14 cellular contexts compared by ENCODE assay signal in genomic region chr9:77384406-77384805, GRCh38.
DNase-seq lines count a peak whose midpoint lies in the region; ATAC-seq and TF ChIP-seq lines count a peak whose summit lies in the region.
"Had no signal": no experiment of that assay in that cellular context is flagged by ENCODE, and none has a peak within 500 bp of the region (broad histone marks: within the 10 kb centered on the region; RNA-seq: fewer than 3 reads in every experiment).

No MANE protein-coding gene starts in this region.

- TF ChIP-seq CTCF in PC-3 (conservative IDR thresholded peaks at IDR 0.05; ENCODE audit: low read depth, low read length) (no peak), epithelial cell of esophagus (IDR thresholded peaks at IDR 0.05; ENCODE audit: insufficient read depth, low read depth, low read length, missing control alignments) (no peak), retinal pigment epithelial cell (conservative IDR thresholded peaks at IDR 0.05; ENCODE audit: low read depth, low read length) (no peak), esophagus muscularis mucosa (IDR thresholded peaks at IDR 0.05) (no peak)

- intact Hi-C loops in PC-3 (cut with micrococcal nuclease) = no loop called here
- intact Hi-C loops in esophagus muscularis mucosa (cut with DNase I) = no loop called here

- no peaks in the 10 kb centered on the region; the same call in 1 of the 2 replicates for H3K36me3 ChIP-seq in PC-3 (ENCODE audit: low read depth, low read length)
- peaks cover 0 to 17% (median 5%) of the 10 kb centered on the region in 4 donors for H3K36me3 ChIP-seq in esophagus muscularis mucosa

- DNase-seq in ELR (ENCODE audit: low read depth) = peak; percentile 81
- peak; percentile 52 for DNase-seq in PC-3
- peak; percentile 36 for DNase-seq in epithelial cell of esophagus (ENCODE audit: low read depth)
- DNase-seq in retinal pigment epithelial cell (ENCODE audit: low read depth) = peak; percentile 22
- no peak for DNase-seq in NCI-H1436 (lab: John Stamatoyannopoulos, UW)
- no peak for DNase-seq in esophagus muscularis mucosa (ENCODE audit: extremely low spot score)
- DNase-seq in activated effector memory CD4-positive, alpha-beta T cell treated with anti-CD3 and anti-CD28 coated beads, Interleukin-2, amount 50 U/mL, for 16 hours = no peak
- DNase-seq: activated T-cell treated with anti-CD3 and anti-CD28 coated beads, Interleukin-2, amount 50 U/mL, for 4 hours; CD4-positive, alpha-beta memory T cell; MV-4-11; NCI-H2227 treated with DMSO at 0.1 percent for 48 hours; posterior cingulate gyrus; T1000 had no signal

- no peak overlapping the region for H3K4me3 ChIP-seq in PC-3 (ENCODE audit: low read length)
- no peak overlapping the region for H3K4me3 ChIP-seq in epithelial cell of esophagus (ENCODE audit: low read length)
- H3K4me3 ChIP-seq in retinal pigment epithelial cell (ENCODE audit: low read length) = no peak overlapping the region
- H3K4me3 ChIP-seq in esophagus muscularis mucosa = no peak overlapping the region

- no peaks in the 10 kb centered on the region for H3F3A ChIP-seq in PC-3 (ENCODE audit: low read length, unreplicated experiment)

- no peaks in the 10 kb centered on the region for H4K20me1 ChIP-seq in PC-3 (ENCODE audit: low read length)

- peaks cover 16% of the 10 kb centered on the region for H3K4me1 ChIP-seq in PC-3 (ENCODE audit: insufficient read depth, low read length)
- no peaks in the 10 kb centered on the region for H3K4me1 ChIP-seq in esophagus muscularis mucosa

- H3K9me3 ChIP-seq in PC-3 (ENCODE audit: low read length) (no peaks in the 10 kb centered on the region), esophagus muscularis mucosa (no peaks in the 10 kb centered on the region)

- no peak for TF ChIP-seq POLR2A in esophagus muscularis mucosa (IDR thresholded peaks at IDR 0.05; ENCODE audit: low read depth)

- 0 out of 2 replicates have a peak overlapping the region, but pooled peaks have one; percentile 31 for H3K4me2 ChIP-seq in PC-3 (ENCODE audit: low read length)

- no TSS peak for BruUV-seq in PC-3 (replicated peaks; lab: Mats Ljungman, UMichigan)

- no peak overlapping the region for H2AFZ ChIP-seq in PC-3 (ENCODE audit: low read length)

- no peaks in the 10 kb centered on the region for H3K79me2 ChIP-seq in PC-3 (ENCODE audit: low read length)

- no peaks in the 10 kb centered on the region for H3K9me2 ChIP-seq in PC-3 (replicated peaks; ENCODE audit: low read length)

- peak; percentile 13; the same call in 1 of the 2 replicates for ATAC-seq in PC-3
- ATAC-seq in GM21825 (IDR thresholded peaks at IDR 0.05; ENCODE audit: unreplicated experiment) = no peak
- ATAC-seq: activated T-cell treated with anti-CD3 and anti-CD28 coated beads, Interleukin-2, amount 50 U/mL, for 4 hours had no signal

- no peak for TF ChIP-seq EP300 in esophagus muscularis mucosa (IDR thresholded peaks at IDR 0.05)

- POLR2A ChIA-PET in PC-3 (lab: Charles Lee; ENCODE audit: unreplicated experiment) = no interaction called here

- no peaks in the 10 kb centered on the region for H3K27me3 ChIP-seq in PC-3 (ENCODE audit: low read length)
- H3K27me3 ChIP-seq in esophagus muscularis mucosa = no peaks in the 10 kb centered on the region

- H3K27ac ChIP-seq in PC-3 (ENCODE audit: low read length) (peak overlapping the region; percentile 57), esophagus muscularis mucosa (replicated peaks in 1 of 4) (no peak overlapping the region)

- no peak overlapping the region for H3K9ac ChIP-seq in PC-3 (ENCODE audit: low read length)

- CTCF ChIA-PET in PC-3 (lab: Charles Lee) = interaction anchor here (0.6 kb wide), 1 partner anchor 62 kb away, joined by 3 read pairs; no protein-coding TSS in a partner anchor

Comparison
In these comparisons a context has a peak if more than half of its experiments do, and no peak if none do; other contexts are left out.
1. DNase-seq: peak in ELR (single experiment), PC-3 (single experiment), epithelial cell of esophagus (single experiment) and retinal pigment epithelial cell (single experiment); none in NCI-H1436 (single experiment), esophagus muscularis mucosa (single experiment) and activated effector memory CD4-positive, alpha-beta T cell treated with anti-CD3 and anti-CD28 coated beads, Interleukin-2, amount 50 U/mL, for 16 hours (single experiment).